Comparison of ENCODE assay signal across 19 cellular contexts in the genomic region with DNA sequence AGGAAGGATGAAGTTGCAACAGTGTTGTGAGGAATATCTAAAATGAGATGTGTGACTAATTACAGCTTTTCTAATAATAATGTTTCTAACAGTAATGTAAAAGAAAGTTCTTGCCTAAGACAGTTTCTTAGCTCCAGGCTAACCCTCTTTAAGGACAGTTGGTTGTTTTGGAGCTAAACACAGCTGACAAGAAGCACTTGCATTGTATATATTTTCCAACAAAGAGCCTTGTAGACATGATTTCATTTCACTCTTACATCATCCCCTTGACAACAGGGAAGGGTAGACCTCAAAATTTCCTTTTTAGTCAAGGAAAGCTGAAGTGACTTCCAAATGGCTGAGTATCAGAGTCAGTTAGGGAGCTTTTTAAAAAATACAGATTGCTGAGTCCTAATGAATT. TPM values are rescaled to one million over a fixed set of nuclear protein-coding genes. Genes with fewer than 3 reads are reported as not detected.
DNase-seq lines count a peak whose midpoint lies in the region; ATAC-seq and TF ChIP-seq lines count a peak whose summit lies in the region.
"Had no signal": no experiment of that assay in that cellular context is flagged by ENCODE, and none has a peak within 500 bp of the region (broad histone marks: within the 10 kb centered on the region; RNA-seq: fewer than 3 reads in every experiment).

No MANE protein-coding gene starts in this region.

- H3K27me3 Mint-ChIP-seq in activated naive CD4-positive, alpha-beta T cell treated with anti-CD3 and anti-CD28 coated beads, Interleukin-2, amount 10 ng/mL, durations not matched to agents 7 days and 5 days, result no peaks in the 10 kb centered on the region
- no peaks in the 10 kb centered on the region for H3K27me3 Mint-ChIP-seq in activated naive CD8-positive, alpha-beta T cell treated with anti-CD3 and anti-CD28 coated beads, Interleukin-2, amount 10 ng/mL, durations not matched to agents 7 days and 5 days

- no peak for ATAC-seq in activated naive CD8-positive, alpha-beta T cell treated with anti-CD3 and anti-CD28 coated beads, Interleukin-2, amount 10 ng/mL, durations not matched to agents 7 days and 5 days (ENCODE audit: low read depth)
- ATAC-seq in stimulated activated effector memory CD8-positive, alpha-beta T cell treated with anti-CD3 and anti-CD28 coated beads, Interleukin-12 subunit alpha, Interleukin-12 subunit beta, amount 100 ng/mL, for 72 hours, result no peak
- ATAC-seq: gastroesophageal sphincter had no signal

- peak overlapping the region; percentile 88 for H3K27ac Mint-ChIP-seq in activated naive CD4-positive, alpha-beta T cell treated with anti-CD3 and anti-CD28 coated beads, Interleukin-2, amount 10 ng/mL, durations not matched to agents 7 days and 5 days
- no peak overlapping the region for H3K27ac Mint-ChIP-seq in activated naive CD8-positive, alpha-beta T cell treated with anti-CD3 and anti-CD28 coated beads, Interleukin-2, amount 10 ng/mL, durations not matched to agents 7 days and 5 days
- H3K27ac Mint-ChIP-seq in stimulated activated effector memory CD8-positive, alpha-beta T cell treated with anti-CD3 and anti-CD28 coated beads, Interleukin-12 subunit alpha, Interleukin-12 subunit beta, amount 100 ng/mL, for 72 hours, result peak overlapping the region; percentile 92

- POLR2A ChIA-PET in activated naive CD8-positive, alpha-beta T cell treated with anti-CD3 and anti-CD28 coated beads, Interleukin-2, amount 10 ng/mL, durations not matched to agents 7 days and 5 days (lab: Charles Lee), result interaction anchor here (0.8 to 2.2 kb wide), 9 partner anchors 19 to 239 kb away, joined by 3 to 18 read pairs (median 5); a partner anchor contains a TSS
- POLR2A ChIA-PET in A673 (lab: Charles Lee; ENCODE audit: low non-redundant PET), result interaction anchor here (0.6 kb wide), 1 partner anchor 522 kb away, joined by 3 read pairs; no protein-coding TSS in a partner anchor

- H3K27me3 ChIP-seq in A673 (replicated peaks; ENCODE audit: insufficient read depth, low read depth, low read length, poor library complexity), result no peaks in the 10 kb centered on the region
- H3K27me3 ChIP-seq: brain microvascular endothelial cell, gastroesophageal sphincter had no signal

- H3K36me3 Mint-ChIP-seq in activated naive CD4-positive, alpha-beta T cell treated with anti-CD3 and anti-CD28 coated beads, Interleukin-2, amount 10 ng/mL, durations not matched to agents 7 days and 5 days, result peaks cover 67% of the 10 kb centered on the region
- H3K36me3 Mint-ChIP-seq in activated naive CD8-positive, alpha-beta T cell treated with anti-CD3 and anti-CD28 coated beads, Interleukin-2, amount 10 ng/mL, durations not matched to agents 7 days and 5 days, result peaks cover 45% of the 10 kb centered on the region
- H3K36me3 Mint-ChIP-seq in stimulated activated effector memory CD8-positive, alpha-beta T cell treated with anti-CD3 and anti-CD28 coated beads, Interleukin-12 subunit alpha, Interleukin-12 subunit beta, amount 100 ng/mL, for 72 hours, result peaks cover 85% of the 10 kb centered on the region

- peak overlapping the region; percentile 67 for H3K4me3 Mint-ChIP-seq in activated naive CD4-positive, alpha-beta T cell treated with anti-CD3 and anti-CD28 coated beads, Interleukin-2, amount 10 ng/mL, durations not matched to agents 7 days and 5 days
- H3K4me3 Mint-ChIP-seq in activated naive CD8-positive, alpha-beta T cell treated with anti-CD3 and anti-CD28 coated beads, Interleukin-2, amount 10 ng/mL, durations not matched to agents 7 days and 5 days, result peak overlapping the region; percentile 75
- H3K4me3 Mint-ChIP-seq in stimulated activated effector memory CD8-positive, alpha-beta T cell treated with anti-CD3 and anti-CD28 coated beads, Interleukin-12 subunit alpha, Interleukin-12 subunit beta, amount 100 ng/mL, for 72 hours, result peak overlapping the region; percentile 97

- no peaks in the 10 kb centered on the region for H3K36me3 ChIP-seq in A673 (ENCODE audit: insufficient read depth, low read length, poor library complexity, severe bottlenecking)
- H3K36me3 ChIP-seq: brain microvascular endothelial cell had no signal

- intact Hi-C loops in A673 (cut with micrococcal nuclease; ENCODE audit: unreplicated experiment), result no loop called here

- H3K4me1 ChIP-seq in A673 (ENCODE audit: insufficient read depth, low read length, poor library complexity, severe bottlenecking), result peaks cover 29% of the 10 kb centered on the region

- no TSS peak for BruUV-seq in A673 (replicated peaks; lab: Mats Ljungman, UMichigan)

- peaks cover 77% of the 10 kb centered on the region for H3K4me1 Mint-ChIP-seq in activated naive CD4-positive, alpha-beta T cell treated with anti-CD3 and anti-CD28 coated beads, Interleukin-2, amount 10 ng/mL, durations not matched to agents 7 days and 5 days
- H3K4me1 Mint-ChIP-seq in activated naive CD8-positive, alpha-beta T cell treated with anti-CD3 and anti-CD28 coated beads, Interleukin-2, amount 10 ng/mL, durations not matched to agents 7 days and 5 days, result peaks cover 62% of the 10 kb centered on the region
- peaks cover 72% of the 10 kb centered on the region for H3K4me1 Mint-ChIP-seq in stimulated activated effector memory CD8-positive, alpha-beta T cell treated with anti-CD3 and anti-CD28 coated beads, Interleukin-12 subunit alpha, Interleukin-12 subunit beta, amount 100 ng/mL, for 72 hours

- no peak for TF ChIP-seq CTCF in A673 (conservative IDR thresholded peaks at IDR 0.05; ENCODE audit: low read depth, low read length)

- no peak overlapping the region for H3K27ac ChIP-seq in A673 (ENCODE audit: low read depth, low read length, poor library complexity, severe bottlenecking)
- H3K27ac ChIP-seq: brain microvascular endothelial cell, parathyroid adenoma had no signal

- no peaks in the 10 kb centered on the region for H3K9me3 Mint-ChIP-seq in activated naive CD4-positive, alpha-beta T cell treated with anti-CD3 and anti-CD28 coated beads, Interleukin-2, amount 10 ng/mL, durations not matched to agents 7 days and 5 days
- no peaks in the 10 kb centered on the region for H3K9me3 Mint-ChIP-seq in activated naive CD8-positive, alpha-beta T cell treated with anti-CD3 and anti-CD28 coated beads, Interleukin-2, amount 10 ng/mL, durations not matched to agents 7 days and 5 days
- no peaks in the 10 kb centered on the region for H3K9me3 Mint-ChIP-seq in stimulated activated effector memory CD8-positive, alpha-beta T cell treated with anti-CD3 and anti-CD28 coated beads, Interleukin-12 subunit alpha, Interleukin-12 subunit beta, amount 100 ng/mL, for 72 hours

- H3K4me3 ChIP-seq in A673 (ENCODE audit: low read depth, low read length, poor library complexity, severe bottlenecking), result no peak overlapping the region
- H3K4me3 ChIP-seq: gastroesophageal sphincter had no signal

- CTCF ChIA-PET in activated naive CD4-positive, alpha-beta T cell treated with anti-CD3 and anti-CD28 coated beads, Interleukin-2, amount 10 ng/mL, durations not matched to agents 7 days and 5 days (lab: Charles Lee), result interaction anchor here (0.9 to 1.7 kb wide), 8 partner anchors 26 to 166 kb away, joined by 3 to 5 read pairs (median 4); no protein-coding TSS in a partner anchor
- CTCF ChIA-PET in A673 (lab: Charles Lee), result interaction anchor here (0.6 kb wide), 1 partner anchor 60 kb away, joined by 10 read pairs; no protein-coding TSS in a partner anchor

- no peaks in the 10 kb centered on the region for H3K9me3 ChIP-seq in A673 (ENCODE audit: low read depth, low read length, poor library complexity, severe bottlenecking)
- H3K9me3 ChIP-seq: gastroesophageal sphincter, thoracic aorta had no signal

- no peak for DNase-seq in activated naive CD4-positive, alpha-beta T cell treated with anti-CD3 and anti-CD28 coated beads, Interleukin-2, amount 10 ng/mL, durations not matched to agents 7 days and 5 days
- DNase-seq in activated naive CD4-positive, alpha-beta T cell treated with Interleukin-2 at 50 U/mL for 16 hours, result no peak
- DNase-seq in MV-4-11 (lab: John Stamatoyannopoulos, UW) (peak; percentile 54), A673 (ENCODE audit: low spot score) (no peak), DMS 273 (lab: John Stamatoyannopoulos, UW; ENCODE audit: unreplicated experiment) (no peak)
- DNase-seq in activated naive CD8-positive, alpha-beta T cell treated with anti-CD3 and anti-CD28 coated beads, Interleukin-2, amount 10 ng/mL, durations not matched to agents 7 days and 5 days, result no peak
- no peak for DNase-seq in stimulated activated effector memory CD8-positive, alpha-beta T cell treated with anti-CD3 and anti-CD28 coated beads, Interleukin-12 subunit alpha, Interleukin-12 subunit beta, amount 100 ng/mL, for 72 hours (ENCODE audit: low spot score in 2 of 2)
- DNase-seq in stimulated activated CD4-positive, alpha-beta T cell treated with anti-CD3 and anti-CD28 coated beads, Interleukin-15, amount 100 ng/mL, for 24 hours, result no peak
- DNase-seq: activated CD4-positive, alpha-beta T cell treated with anti-CD3 and anti-CD28 coated beads, Interleukin-2, amount 50 U/mL, for 4 hours; brain microvascular endothelial cell; erythroblast; left ventricle myocardium superior; NCI-H187 treated with DMSO at 0.1 percent for 48 hours; NCI-H510A; stimulated activated CD4-positive, alpha-beta T cell treated with anti-CD3 and anti-CD28 coated beads, Interleukin-4, amount 100 ng/mL, for 4 hours; stimulated activated CD8-positive, alpha-beta memory T cell treated with anti-CD3 and anti-CD28 coated beads, Interleukin-4, amount 100 ng/mL, for 48 hours had no signal

RNA-seq across cellular contexts. Expression of a gene that starts 4.0 kb away (rescaled TPM):
- total RNA-seq in activated naive CD8-positive, alpha-beta T cell treated with anti-CD3 and anti-CD28 coated beads, Interleukin-2, amount 10 ng/mL, durations not matched to agents 7 days and 5 days, result 10 to 100 TPM; 39.4 to 43.0 TPM
- 17.3 and 18.3 TPM in 2 replicates for total RNA-seq in A673 (2021)
